Comparison of ENCODE assay signal across 27 cellular contexts in the genomic region with DNA sequence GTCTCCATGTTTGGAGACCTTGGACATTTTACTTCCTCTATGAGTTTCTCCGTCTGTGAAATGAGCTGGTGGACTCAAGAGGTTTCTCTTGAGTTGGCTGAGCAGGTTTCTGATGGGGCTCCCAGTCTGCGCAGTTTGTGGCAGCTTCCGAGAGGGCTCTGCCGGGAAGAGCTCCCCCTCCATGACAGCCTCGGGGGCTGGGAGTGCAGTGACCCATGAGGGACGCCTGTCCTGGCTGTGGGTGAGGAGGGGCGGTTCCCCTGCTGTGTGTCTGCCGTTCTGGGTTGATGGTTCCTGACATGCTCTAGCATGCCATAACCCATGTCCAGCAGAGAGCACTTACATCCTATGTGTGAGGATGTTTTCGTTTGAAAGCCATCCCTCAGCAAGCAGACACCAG. TPM values are rescaled to one million over a fixed set of nuclear protein-coding genes. Genes with fewer than 3 reads are reported as not detected.
A peak's percentile ranks its signal among the peaks of the same experiment; 100 is the strongest.
DNase-seq lines count a peak whose midpoint lies in the region; ATAC-seq lines count a peak whose summit lies in the region.
"Had no signal": no experiment of that assay in that cellular context is flagged by ENCODE, and none has a peak within 500 bp of the region (broad histone marks: within the 10 kb centered on the region; RNA-seq: fewer than 3 reads in every experiment).

No MANE protein-coding gene starts in this region.

- peak overlapping the region in 4 of 11 experiments; percentile 27 to 57 (median 39); a peak in 6 of 22 replicates for H3K27ac ChIP-seq in BLaER1 treated with 17β-estradiol and CSF1 and Interleukin-3, amounts not matched to agents 10 nM and 100 nM
- H3K27ac ChIP-seq: C4-2B, RWPE1 had no signal

- H3K36me3 ChIP-seq in BLaER1 treated with 17β-estradiol and CSF1 and Interleukin-3, amounts not matched to agents 10 nM and 100 nM, result peaks cover 26 to 96% (median 39%) of the 10 kb centered on the region in 11 experiments
- no peaks in the 10 kb centered on the region for H3K36me3 ChIP-seq in H7 (replicated peaks; ENCODE audit: control insufficient read depth, insufficient read depth, low read length)
- H3K36me3 ChIP-seq: MG63 had no signal

- peaks cover 45 to 91% (median 78%) of the 10 kb centered on the region in 10 experiments for H3K4me1 ChIP-seq in BLaER1 treated with 17β-estradiol and CSF1 and Interleukin-3, amounts not matched to agents 10 nM and 100 nM
- H3K4me1 ChIP-seq: Caco-2 had no signal

- peak; percentile 36 for DNase-seq in H7
- peak; percentile 51 for DNase-seq in left kidney (ENCODE audit: low read depth, low spot score)
- peak; percentile 81 for DNase-seq in retina
- no peak for DNase-seq in T-helper 9 cell
- DNase-seq: Caco-2; CD8-positive, alpha-beta T cell; DMS 273 treated with DMSO at 0.1 percent for 48 hours; DMS79; GDM1; IMR-90; KG1; MG63; NCI-H1417; NCI-H1694; NCI-H2029 treated with DMSO at 0.1 percent for 48 hours; NCI-H446 treated with DMSO at 0.1 percent for 48 hours; NCI-H526 treated with DMSO at 0.1 percent for 48 hours; SHP77 treated with DMSO at 0.1 percent for 48 hours; SW 1271 had no signal

- H3K4me3 ChIP-seq in BLaER1 treated with 17β-estradiol and CSF1 and Interleukin-3, amounts not matched to agents 10 nM and 100 nM, result no peak overlapping the region
- H3K4me3 ChIP-seq in H7 (ENCODE audit: insufficient read depth, low read depth, low read length), result no peak overlapping the region
- H3K4me3 ChIP-seq: GM23338, MG63 had no signal

- H3K4me2 ChIP-seq in BLaER1 treated with 17β-estradiol and CSF1 and Interleukin-3, amounts not matched to agents 10 nM and 100 nM, result peak overlapping the region; percentile 62 to 97 (median 77)
- H3K4me2 ChIP-seq: GM23338 had no signal

- ATAC-seq in HG03520 (IDR thresholded peaks at IDR 0.05; ENCODE audit: unreplicated experiment), result no peak
- ATAC-seq in activated CD4-positive, CD25-positive, alpha-beta regulatory T cell treated with anti-CD3 and anti-CD28 coated beads, Interleukin-2, amount 50 U/mL, for 24 hours, result no peak
- ATAC-seq: CD8-positive, alpha-beta T cell; GM23338; HCT116; Panc1 had no signal

- H3K27me3 ChIP-seq in BLaER1 treated with 17β-estradiol and CSF1 and Interleukin-3, amounts not matched to agents 10 nM and 100 nM, result 0 out of 22 replicates have a peak, but pooled peaks cover 0 to 4% (median 0%) of the 10 kb centered on the region in 11 experiments
- no peaks in the 10 kb centered on the region for H3K27me3 ChIP-seq in H7 (ENCODE audit: control insufficient read depth, insufficient read depth, low read length)
- H3K27me3 ChIP-seq: MG63 had no signal

- H4K20me1 ChIP-seq in BLaER1 treated with 17β-estradiol and CSF1 and Interleukin-3, amounts not matched to agents 10 nM and 100 nM, result peaks cover 0 to 48% (median 10%) of the 10 kb centered on the region in 11 experiments; a peak in 11 of 22 replicates

- peak overlapping the region in 4 of 11 experiments; percentile 10 to 36 (median 16); a peak in 3 of 22 replicates for H3K9ac ChIP-seq in BLaER1 treated with 17β-estradiol and CSF1 and Interleukin-3, amounts not matched to agents 10 nM and 100 nM

- no peaks in the 10 kb centered on the region for H3K9me3 ChIP-seq in BLaER1 treated with 17β-estradiol and CSF1 and Interleukin-3, amounts not matched to agents 10 nM and 100 nM (replicated peaks in 1 of 11)
- H3K9me3 ChIP-seq: Caco-2, MG63 had no signal

RNA-seq across cellular contexts. Expression of a gene that starts 14.8 kb away (rescaled TPM):
- total RNA-seq in H7 (2014; rRNA removed; shearing (Covaris generic)), result not detected in 2 replicates
- total RNA-seq: Caco-2, GM23338, IMR-90 had no signal
